ENCODE assay signal across 9 cellular contexts in genomic region chr2:20596193-20596972, GRCh38. TPM values are rescaled to one million over a fixed set of nuclear protein-coding genes. Genes with fewer than 3 reads are reported as not detected.
DNase-seq lines count a peak whose midpoint lies in the region; ATAC-seq and TF ChIP-seq lines count a peak whose summit lies in the region.
"Had no signal": no experiment of that assay in that cellular context is flagged by ENCODE, and none has a peak within 500 bp of the region (broad histone marks: within the 10 kb centered on the region; RNA-seq: fewer than 3 reads in every experiment).

No MANE protein-coding gene starts in this region.

- H3K9me3 ChIP-seq in psoas muscle: no peaks in the 10 kb centered on the region

- H3K36me3 Mint-ChIP-seq in dendritic cell treated with granulocyte-macrophage colony-stimulating factor and Interleukin-4, amounts not matched to agents 40 ng/mL and 50 ng/mL, for 4 days (ENCODE audit: low read depth): peaks cover 7% of the 10 kb centered on the region

- H3K27ac Mint-ChIP-seq in dendritic cell treated with granulocyte-macrophage colony-stimulating factor and Interleukin-4, amounts not matched to agents 40 ng/mL and 50 ng/mL, for 4 days: peak overlapping the region; percentile 68

- H3K27me3 ChIP-seq in psoas muscle (ENCODE audit: insufficient read depth in 3 of 3, low read length in 2 of 3): no peaks in the 10 kb centered on the region

- 84 to 89% (median 85%) methylated on average over 4 of the region's 4 CpGs for WGBS in psoas muscle, 3 donors

- H3K9me3 Mint-ChIP-seq in dendritic cell treated with granulocyte-macrophage colony-stimulating factor and Interleukin-4, amounts not matched to agents 40 ng/mL and 50 ng/mL, for 4 days: no peaks in the 10 kb centered on the region
- H3K9me3 Mint-ChIP-seq: activated CD4-positive, alpha-beta T cell treated with anti-CD3 and anti-CD28 coated beads, Interleukin-2, amount 10 ng/mL, durations not matched to agents 7 days and 5 days had no signal

- peak in 1 of 2 donors; percentile 9 for DNase-seq in psoas muscle
- DNase-seq in stimulated activated CD4-positive, alpha-beta T cell treated with anti-CD3 and anti-CD28 coated beads, Interleukin-15, amount 100 ng/mL, for 24 hours: no peak
- no peak for DNase-seq in 8988T
- DNase-seq in activated naive CD4-positive, alpha-beta T cell treated with anti-CD3 and anti-CD28 coated beads, Interleukin-2, amount 50 U/mL, for 16 hours: no peak
- DNase-seq: activated CD4-positive, alpha-beta T cell treated with anti-CD3 and anti-CD28 coated beads, Interleukin-2, amount 10 ng/mL, durations not matched to agents 7 days and 5 days had no signal

- intact Hi-C loops in dendritic cell treated with granulocyte-macrophage colony-stimulating factor and Interleukin-4, amounts not matched to agents 40 ng/mL and 50 ng/mL, for 4 days (cut with micrococcal nuclease): no loop called here
- intact Hi-C loops in psoas muscle (cut with DNase I): no loop called here

- no peaks in the 10 kb centered on the region for H3K27me3 Mint-ChIP-seq in dendritic cell treated with granulocyte-macrophage colony-stimulating factor and Interleukin-4, amounts not matched to agents 40 ng/mL and 50 ng/mL, for 4 days
- H3K27me3 Mint-ChIP-seq: activated CD4-positive, alpha-beta T cell treated with anti-CD3 and anti-CD28 coated beads, Interleukin-2, amount 10 ng/mL, durations not matched to agents 7 days and 5 days had no signal

- no peak for TF ChIP-seq CTCF in psoas muscle (IDR thresholded peaks at IDR 0.05)

- H3K4me3 ChIP-seq in psoas muscle: no peak overlapping the region

- no peak overlapping the region for H3K4me3 Mint-ChIP-seq in dendritic cell treated with granulocyte-macrophage colony-stimulating factor and Interleukin-4, amounts not matched to agents 40 ng/mL and 50 ng/mL, for 4 days
- H3K4me3 Mint-ChIP-seq: activated CD4-positive, alpha-beta T cell treated with anti-CD3 and anti-CD28 coated beads, Interleukin-2, amount 10 ng/mL, durations not matched to agents 7 days and 5 days had no signal

- H3K4me1 ChIP-seq in psoas muscle: peaks cover 27% of the 10 kb centered on the region

- peak overlapping the region; percentile 51 for H3K27ac ChIP-seq in psoas muscle

- peaks cover 63% of the 10 kb centered on the region for H3K4me1 Mint-ChIP-seq in dendritic cell treated with granulocyte-macrophage colony-stimulating factor and Interleukin-4, amounts not matched to agents 40 ng/mL and 50 ng/mL, for 4 days (ENCODE audit: low read depth)

- no peaks in the 10 kb centered on the region for H3K36me3 ChIP-seq in psoas muscle (ENCODE audit: insufficient read depth in 1 of 2, low read depth in 1 of 2)

- ATAC-seq in GM19395 (IDR thresholded peaks at IDR 0.05; ENCODE audit: unreplicated experiment) (peak; percentile 6), HG03460 (IDR thresholded peaks at IDR 0.05; ENCODE audit: unreplicated experiment) (peak; percentile 3), psoas muscle (no peak), HG03095 (IDR thresholded peaks at IDR 0.05; ENCODE audit: unreplicated experiment) (no peak)

RNA-seq across cellular contexts. Expression of gene HS1BP3, which starts 54.5 kb away (rescaled TPM):
- total RNA-seq in psoas muscle: 10 to 100 TPM in 3 of 4 donors, 1 to 10 TPM in 1; 9.2 to 12.1 (median 11.4) TPM
- polyA plus RNA-seq in psoas muscle: 10 to 100 TPM; 12.6 to 20.6 (median 13.2) TPM

Comparison
In these comparisons a context has a peak if more than half of its experiments do, and no peak if none do; other contexts are left out.
1. ATAC-seq: peak in GM19395 (single experiment) and HG03460 (single experiment); none in psoas muscle (0 of 4) and HG03095 (single experiment).